In the genomic region with DNA sequence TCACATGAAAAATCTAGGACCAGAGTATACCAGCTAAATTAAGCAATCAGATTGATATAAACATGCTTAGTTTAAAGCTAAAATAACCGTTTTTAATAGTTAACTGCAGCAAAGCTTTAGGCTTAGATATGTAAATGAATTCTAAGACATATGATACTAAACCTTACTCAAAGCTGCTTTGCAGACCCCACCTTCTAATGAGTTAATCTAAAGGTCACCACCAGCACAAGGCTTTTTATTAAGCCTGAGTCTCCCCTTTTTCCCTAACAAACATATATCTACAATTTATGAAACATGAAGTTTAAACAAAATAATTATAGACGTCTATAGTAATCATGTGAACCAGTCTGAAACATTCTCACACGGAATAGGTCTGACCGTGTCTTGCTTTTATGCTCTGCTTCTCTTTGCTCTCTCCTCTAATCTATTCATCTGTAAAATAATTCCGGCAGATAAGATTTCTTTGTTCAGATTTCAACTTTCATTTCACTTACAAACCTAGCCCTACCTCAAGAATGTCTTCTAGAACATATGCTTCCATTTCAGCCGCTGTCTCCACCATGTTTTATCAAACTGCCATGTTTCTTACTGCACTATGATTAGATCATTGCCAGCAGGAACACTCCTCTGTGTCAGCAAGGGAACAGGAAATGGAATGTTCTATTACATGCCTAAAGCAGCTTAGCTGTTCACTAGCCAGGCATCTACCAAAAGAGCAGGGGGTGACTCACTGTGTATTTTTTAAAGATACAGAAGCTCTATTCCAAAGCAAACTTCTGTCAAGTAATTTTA, we compare ENCODE assay signal across 1 cellular context.
TF ChIP-seq lines count a peak whose summit lies in the region.

No MANE protein-coding gene starts in this region.

TF ChIP-seq in HEK293, 187 proteins besides CTCF, POLR2A, EP300 and RAD21 (continued from another document):
- peak; percentile 94 for TF ChIP-seq PRDM10 (tag by site-specific recombination; IDR thresholded peaks at IDR 0.05)
- no peak for TF ChIP-seq ZNF76 (tag by site-specific recombination; IDR thresholded peaks at IDR 0.05; ENCODE audit: borderline replicate concordance, low read depth)
- no peak for TF ChIP-seq OSR2 (tag by site-specific recombination; IDR thresholded peaks at IDR 0.05)
- TF ChIP-seq, protein P1, sequence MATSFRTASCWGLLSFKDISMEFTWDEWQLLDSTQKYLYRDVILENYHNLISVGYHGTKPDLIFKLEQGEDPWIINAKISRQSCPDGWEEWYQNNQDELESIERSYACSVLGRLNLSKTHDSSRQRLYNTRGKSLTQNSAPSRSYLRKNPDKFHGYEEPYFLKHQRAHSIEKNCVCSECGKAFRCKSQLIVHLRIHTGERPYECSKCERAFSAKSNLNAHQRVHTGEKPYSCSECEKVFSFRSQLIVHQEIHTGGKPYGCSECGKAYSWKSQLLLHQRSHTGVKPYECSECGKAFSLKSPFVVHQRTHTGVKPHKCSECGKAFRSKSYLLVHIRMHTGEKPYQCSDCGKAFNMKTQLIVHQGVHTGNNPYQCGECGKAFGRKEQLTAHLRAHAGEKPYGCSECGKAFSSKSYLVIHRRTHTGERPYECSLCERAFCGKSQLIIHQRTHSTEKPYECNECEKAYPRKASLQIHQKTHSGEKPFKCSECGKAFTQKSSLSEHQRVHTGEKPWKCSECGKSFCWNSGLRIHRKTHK (tag by site-specific recombination; IDR thresholded peaks at IDR 0.05), result no peak
- TF ChIP-seq YY1 (tag by site-specific recombination; IDR thresholded peaks at IDR 0.05), result peak; percentile 66
- TF ChIP-seq IKZF3 (tag by site-specific recombination; IDR thresholded peaks at IDR 0.05), result peak; percentile 62; the same call in 1 of the 2 replicates
- TF ChIP-seq ZSCAN16 (tag by site-specific recombination; IDR thresholded peaks at IDR 0.05), result no peak
- peak; percentile 28; the same call in 1 of the 2 replicates for TF ChIP-seq ZNF335 (tag by site-specific recombination; conservative IDR thresholded peaks at IDR 0.05)
- 0 out of 2 replicates have a peak, but pooled peaks have one; percentile 30 for TF ChIP-seq ZBTB21 (tag by site-specific recombination; IDR thresholded peaks at IDR 0.05)
- TF ChIP-seq ZNF544 (tag by site-specific recombination; IDR thresholded peaks at IDR 0.05), result no peak
- TF ChIP-seq ZNF394 (tag by site-specific recombination; IDR thresholded peaks at IDR 0.05; ENCODE audit: borderline replicate concordance), result no peak
- TF ChIP-seq ZNF658 (tag by site-specific recombination; IDR thresholded peaks at IDR 0.05), result no peak
- TF ChIP-seq ZNF837 (tag by site-specific recombination; IDR thresholded peaks at IDR 0.05), result no peak
- TF ChIP-seq ZNF366 (tag by site-specific recombination; conservative IDR thresholded peaks at IDR 0.05), result 0 out of 2 replicates have a peak, but pooled peaks have one; percentile 36
- TF ChIP-seq ZXDB (tag by site-specific recombination; IDR thresholded peaks at IDR 0.05), result 0 out of 2 replicates have a peak, but pooled peaks have one; percentile 21
- TF ChIP-seq, protein P2, sequence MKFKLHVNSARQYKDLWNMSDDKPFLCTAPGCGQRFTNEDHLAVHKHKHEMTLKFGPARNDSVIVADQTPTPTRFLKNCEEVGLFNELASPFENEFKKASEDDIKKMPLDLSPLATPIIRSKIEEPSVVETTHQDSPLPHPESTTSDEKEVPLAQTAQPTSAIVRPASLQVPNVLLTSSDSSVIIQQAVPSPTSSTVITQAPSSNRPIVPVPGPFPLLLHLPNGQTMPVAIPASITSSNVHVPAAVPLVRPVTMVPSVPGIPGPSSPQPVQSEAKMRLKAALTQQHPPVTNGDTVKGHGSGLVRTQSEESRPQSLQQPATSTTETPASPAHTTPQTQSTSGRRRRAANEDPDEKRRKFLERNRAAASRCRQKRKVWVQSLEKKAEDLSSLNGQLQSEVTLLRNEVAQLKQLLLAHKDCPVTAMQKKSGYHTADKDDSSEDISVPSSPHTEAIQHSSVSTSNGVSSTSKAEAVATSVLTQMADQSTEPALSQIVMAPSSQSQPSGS (tag by site-specific recombination; IDR thresholded peaks at IDR 0.05; ENCODE audit: low read depth), result peak; percentile 28; the same call in 1 of the 2 replicates
- TF ChIP-seq SP7 (tag by site-specific recombination; IDR thresholded peaks at IDR 0.05), result peak; percentile 11; the same call in 1 of the 2 replicates
- TF ChIP-seq ZNF629 (tag by site-specific recombination; IDR thresholded peaks at IDR 0.05), result peak; percentile 77
- no peak for TF ChIP-seq ZFP37 (tag by site-specific recombination; IDR thresholded peaks at IDR 0.05)
- TF ChIP-seq ZNF221 (tag by site-specific recombination; IDR thresholded peaks at IDR 0.05; ENCODE audit: borderline replicate concordance), result no peak
- no peak for TF ChIP-seq BCL11A (tag by site-specific recombination; IDR thresholded peaks at IDR 0.05; ENCODE audit: low read depth)
- no peak for TF ChIP-seq ZBTB44 (tag by site-specific recombination; IDR thresholded peaks at IDR 0.05)
- TF ChIP-seq ZFP3 (tag by site-specific recombination; IDR thresholded peaks at IDR 0.05; ENCODE audit: low read depth), result 0 out of 2 replicates have a peak, but pooled peaks have one; percentile 39
- TF ChIP-seq, protein P3, sequence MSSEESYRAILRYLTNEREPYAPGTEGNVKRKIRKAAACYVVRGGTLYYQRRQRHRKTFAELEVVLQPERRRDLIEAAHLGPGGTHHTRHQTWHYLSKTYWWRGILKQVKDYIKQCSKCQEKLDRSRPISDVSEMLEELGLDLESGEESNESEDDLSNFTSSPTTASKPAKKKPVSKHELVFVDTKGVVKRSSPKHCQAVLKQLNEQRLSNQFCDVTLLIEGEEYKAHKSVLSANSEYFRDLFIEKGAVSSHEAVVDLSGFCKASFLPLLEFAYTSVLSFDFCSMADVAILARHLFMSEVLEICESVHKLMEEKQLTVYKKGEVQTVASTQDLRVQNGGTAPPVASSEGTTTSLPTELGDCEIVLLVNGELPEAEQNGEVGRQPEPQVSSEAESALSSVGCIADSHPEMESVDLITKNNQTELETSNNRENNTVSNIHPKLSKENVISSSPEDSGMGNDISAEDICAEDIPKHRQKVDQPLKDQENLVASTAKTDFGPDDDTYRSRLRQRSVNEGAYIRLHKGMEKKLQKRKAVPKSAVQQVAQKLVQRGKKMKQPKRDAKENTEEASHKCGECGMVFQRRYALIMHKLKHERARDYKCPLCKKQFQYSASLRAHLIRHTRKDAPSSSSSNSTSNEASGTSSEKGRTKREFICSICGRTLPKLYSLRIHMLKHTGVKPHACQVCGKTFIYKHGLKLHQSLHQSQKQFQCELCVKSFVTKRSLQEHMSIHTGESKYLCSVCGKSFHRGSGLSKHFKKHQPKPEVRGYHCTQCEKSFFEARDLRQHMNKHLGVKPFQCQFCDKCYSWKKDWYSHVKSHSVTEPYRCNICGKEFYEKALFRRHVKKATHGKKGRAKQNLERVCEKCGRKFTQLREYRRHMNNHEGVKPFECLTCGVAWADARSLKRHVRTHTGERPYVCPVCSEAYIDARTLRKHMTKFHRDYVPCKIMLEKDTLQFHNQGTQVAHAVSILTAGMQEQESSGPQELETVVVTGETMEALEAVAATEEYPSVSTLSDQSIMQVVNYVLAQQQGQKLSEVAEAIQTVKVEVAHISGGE (tag by site-specific recombination; conservative IDR thresholded peaks at IDR 0.05; ENCODE audit: low read depth), result peak; percentile 64
- TF ChIP-seq ZNF571 (tag by site-specific recombination; IDR thresholded peaks at IDR 0.05), result no peak
- peak; percentile 37; the same call in 1 of the 2 replicates for TF ChIP-seq ZBTB17 (tag by site-specific recombination; IDR thresholded peaks at IDR 0.05)
- TF ChIP-seq ZNF16 (tag by site-specific recombination; IDR thresholded peaks at IDR 0.05; ENCODE audit: low read depth), result no peak
- no peak for TF ChIP-seq ZNF548 (tag by site-specific recombination; IDR thresholded peaks at IDR 0.05)
